Comparison of ENCODE assay signal across 20 cellular contexts in the genomic region with DNA sequence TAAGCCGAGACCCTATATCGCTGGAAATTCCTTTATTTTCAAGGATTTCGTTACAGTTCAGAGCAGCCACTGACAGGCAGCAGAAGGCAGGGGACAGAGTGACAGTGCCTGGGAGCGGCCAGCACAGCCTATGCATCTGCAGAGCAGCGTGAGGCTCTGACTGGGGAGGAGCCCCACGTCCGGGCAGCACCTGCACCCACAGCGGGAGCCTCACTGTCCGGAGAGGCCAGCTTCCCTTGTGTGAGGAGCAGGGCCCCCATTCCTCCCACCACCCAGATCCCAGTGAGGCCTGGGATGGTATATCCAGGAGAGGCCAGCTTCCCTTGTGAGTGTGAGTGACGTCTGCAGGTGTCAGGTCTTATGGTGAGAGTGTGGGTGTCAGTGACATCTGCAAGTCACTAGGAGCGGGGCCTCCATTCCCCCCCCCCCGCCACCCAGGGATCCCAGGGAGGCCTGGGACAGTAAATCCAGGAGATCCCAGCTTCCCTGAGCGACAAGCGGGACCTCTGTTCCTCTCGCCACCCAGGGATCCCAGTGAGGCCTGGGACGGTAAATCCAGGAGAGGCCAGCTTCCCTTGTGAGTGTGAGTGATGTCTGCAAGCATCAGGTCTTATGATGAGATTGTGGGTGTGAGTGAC.
"Had no signal": no experiment of that assay in that cellular context is flagged by ENCODE, and none has a peak within 500 bp of the region (broad histone marks: within the 10 kb centered on the region; RNA-seq: fewer than 3 reads in every experiment).

No MANE protein-coding gene starts in this region.

- H3K36me3 ChIP-seq: esophagus squamous epithelium, gastroesophageal sphincter, prostate gland, tibial artery had no signal

- DNase-seq: activated CD4-positive, alpha-beta T cell treated with anti-CD3 and anti-CD28 coated beads, Interleukin-2, amount 50 U/mL, for 1 hour; activated CD8-positive, alpha-beta T cell treated with anti-CD3 and anti-CD28 coated beads, Interleukin-2, amount 10 ng/mL, durations not matched to agents 7 days and 5 days; activated gamma-delta T cell treated with Interleukin-2 at 50 U/mL for 16 hours; anterior cingulate cortex; caudate nucleus; effector memory CD8-positive, alpha-beta T cell; esophagus squamous epithelium; hypothalamus; midbrain; stimulated activated CD4-positive, alpha-beta T cell treated with anti-CD3 and anti-CD28 coated beads, Interleukin-12 subunit alpha, Interleukin-12 subunit beta, amount 100 ng/mL, for 4 hours; substantia nigra; T-helper 2 cell; tibial artery had no signal

- H3K4me3 ChIP-seq: esophagus squamous epithelium, gastroesophageal sphincter, prostate gland, tibial artery had no signal

- H3K27me3 ChIP-seq: esophagus squamous epithelium had no signal

- H3K27ac ChIP-seq: esophagus squamous epithelium, gastroesophageal sphincter, prostate gland, tibial artery had no signal

- H3K4me1 ChIP-seq: gastroesophageal sphincter, prostate gland, tibial artery had no signal

- ATAC-seq: activated CD4-positive, CD25-positive, alpha-beta regulatory T cell treated with anti-CD3 and anti-CD28 coated beads, Interleukin-2, amount 50 U/mL, for 24 hours; activated CD8-positive, alpha-beta T cell treated with anti-CD3 and anti-CD28 coated beads, Interleukin-2, amount 10 ng/mL, durations not matched to agents 7 days and 5 days; effector memory CD8-positive, alpha-beta T cell; gastroesophageal sphincter had no signal

- H3K36me3 Mint-ChIP-seq: brain had no signal

- H3K27ac Mint-ChIP-seq: activated CD8-positive, alpha-beta T cell treated with anti-CD3 and anti-CD28 coated beads, Interleukin-2, amount 10 ng/mL, durations not matched to agents 7 days and 5 days; activated naive CD4-positive, alpha-beta T cell treated with anti-CD3 and anti-CD28 coated beads, Interleukin-2, amount 50 U/mL, for 24 hours; effector memory CD8-positive, alpha-beta T cell; nephron; stimulated activated naive CD8-positive, alpha-beta T cell treated with anti-CD3 and anti-CD28 coated beads, Interleukin-15, Interleukin-2, amounts not matched to agents 100 ng/mL and 50 ng/mL, for 24 hours had no signal

- H3K4me3 Mint-ChIP-seq: activated CD8-positive, alpha-beta T cell treated with anti-CD3 and anti-CD28 coated beads, Interleukin-2, amount 10 ng/mL, durations not matched to agents 7 days and 5 days; activated naive CD4-positive, alpha-beta T cell treated with anti-CD3 and anti-CD28 coated beads, Interleukin-2, amount 50 U/mL, for 24 hours; effector memory CD8-positive, alpha-beta T cell; nephron; stimulated activated naive CD8-positive, alpha-beta T cell treated with anti-CD3 and anti-CD28 coated beads, Interleukin-15, Interleukin-2, amounts not matched to agents 100 ng/mL and 50 ng/mL, for 24 hours had no signal

- H3K27me3 Mint-ChIP-seq: activated naive CD4-positive, alpha-beta T cell treated with anti-CD3 and anti-CD28 coated beads, Interleukin-2, amount 50 U/mL, for 24 hours; stimulated activated naive CD8-positive, alpha-beta T cell treated with anti-CD3 and anti-CD28 coated beads, Interleukin-15, Interleukin-2, amounts not matched to agents 100 ng/mL and 50 ng/mL, for 24 hours had no signal

- H3K9me3 ChIP-seq: esophagus squamous epithelium, gastroesophageal sphincter, prostate gland, tibial artery had no signal
